Comparison of ENCODE assay signal across 1 cellular context in genomic region chr7:43572516-43573049, GRCh38.
A peak's percentile ranks its signal among the peaks of the same experiment; 100 is the strongest.
TF ChIP-seq lines count a peak whose summit lies in the region.

No MANE protein-coding gene starts in this region.

TF ChIP-seq in K562, 482 proteins besides CTCF, POLR2A, EP300 and RAD21 (continued from another document and continues in another):
- TF ChIP-seq ZNF589 (CRISPR knock-in tag; IDR thresholded peaks at IDR 0.05; ENCODE audit: low read depth) (peak; percentile 89), ZFX (CRISPR knock-in tag; IDR thresholded peaks at IDR 0.05) (no peak), ZBTB8A (IDR thresholded peaks at IDR 0.05; ENCODE audit: partially characterized antibody) (no peak), ZNF445 (CRISPR knock-in tag; IDR thresholded peaks at IDR 0.05; ENCODE audit: low read depth) (no peak), ZNF586 (CRISPR knock-in tag; conservative IDR thresholded peaks at IDR 0.05) (no peak), XRCC4 (IDR thresholded peaks at IDR 0.05; ENCODE audit: extremely low read depth, insufficient read depth, insufficient read length) (no peak), BDP1 (IDR thresholded peaks at IDR 0.05; ENCODE audit: insufficient read depth, insufficient read length) (no peak), RBM34 (IDR thresholded peaks at IDR 0.05; ENCODE audit: borderline replicate concordance, insufficient read depth, low read length) (no peak), HNRNPLL (IDR thresholded peaks at IDR 0.05; ENCODE audit: low read depth, low read length, poor library complexity, severe bottlenecking) (no peak), SMARCE1 (IDR thresholded peaks at IDR 0.05) (peak; percentile 83; the same call in 1 of the 2 replicates), ZNF316 (IDR thresholded peaks at IDR 0.05) (peak; percentile 97), NFE2 (IDR thresholded peaks at IDR 0.05; ENCODE audit: low read depth) (peak; percentile 99), SREBF1 (IDR thresholded peaks at IDR 0.05; ENCODE audit: borderline replicate concordance, low read depth, low read length) (no peak), ZBTB40 (IDR thresholded peaks at IDR 0.05) (no peak), ZBTB40 (CRISPR knock-in tag; IDR thresholded peaks at IDR 0.05) (no peak), SAP30 (IDR thresholded peaks at IDR 0.05; ENCODE audit: borderline replicate concordance, insufficient read depth, low read depth, low read length, poor library complexity, severe bottlenecking) (no peak), ZFP91 (CRISPR knock-in tag; IDR thresholded peaks at IDR 0.05) (no peak), GMEB1 (CRISPR knock-in tag; IDR thresholded peaks at IDR 0.05) (no peak), ZNF282 (CRISPR knock-in tag; IDR thresholded peaks at IDR 0.05) (no peak), HIVEP1 (CRISPR knock-in tag; IDR thresholded peaks at IDR 0.05) (no peak), ZNF76 (CRISPR knock-in tag; IDR thresholded peaks at IDR 0.05; ENCODE audit: borderline replicate concordance) (no peak), KLF6 (CRISPR knock-in tag; IDR thresholded peaks at IDR 0.05; ENCODE audit: borderline replicate concordance) (no peak), ZNF318 (IDR thresholded peaks at IDR 0.05; ENCODE audit: borderline replicate concordance in 1 of 2, low read depth in 1 of 2) (0 out of 4 replicates have a peak, but pooled peaks of 1 of the 2 experiments have one; percentile 40), NCOA6 (IDR thresholded peaks at IDR 0.05) (no peak), MEF2A (IDR thresholded peaks at IDR 0.05; ENCODE audit: control insufficient read depth, low read depth, low read length) (no peak), NR3C1 (CRISPR knock-in tag; IDR thresholded peaks at IDR 0.05) (no peak), HEY1 (CRISPR knock-in tag; IDR thresholded peaks at IDR 0.05; ENCODE audit: borderline replicate concordance) (no peak), PPARD (CRISPR knock-in tag; IDR thresholded peaks at IDR 0.05) (no peak), TOE1 (IDR thresholded peaks at IDR 0.05; ENCODE audit: borderline replicate concordance) (peak; percentile 21; the same call in 1 of the 2 replicates), TOE1 (CRISPR knock-in tag; IDR thresholded peaks at IDR 0.05; ENCODE audit: borderline replicate concordance, low read depth) (no peak), EHMT2 (IDR thresholded peaks at IDR 0.05) (no peak; the same call in 1 of the 2 replicates), MNT (conservative IDR thresholded peaks at IDR 0.05) (peak in 1 of 2 experiments; percentile 42; a peak in 1 of 4 replicates), RBM39 (optimal IDR thresholded peaks at IDR 0.05; ENCODE audit: low read depth, low read length) (no peak), THRAP3 (IDR thresholded peaks at IDR 0.05; ENCODE audit: borderline replicate concordance) (no peak), GABPB2 (CRISPR knock-in tag; conservative IDR thresholded peaks at IDR 0.05) (no peak), CEBPG (CRISPR knock-in tag; IDR thresholded peaks at IDR 0.05) (no peak), CEBPG (tag; conservative IDR thresholded peaks at IDR 0.05 in 1 of 2, IDR thresholded peaks at IDR 0.05 in 1 of 2) (peak; percentile 56 to 61; a peak in 3 of 4 replicates)
